9 cellular contexts compared by ENCODE assay signal in genomic region chr5:54013556-54014157, GRCh38.
A peak's percentile ranks its signal among the peaks of the same experiment; 100 is the strongest.
DNase-seq lines count a peak whose midpoint lies in the region; ATAC-seq and TF ChIP-seq lines count a peak whose summit lies in the region.
"Had no signal": no experiment of that assay in that cellular context is flagged by ENCODE, and none has a peak within 500 bp of the region (broad histone marks: within the 10 kb centered on the region; RNA-seq: fewer than 3 reads in every experiment).

No MANE protein-coding gene starts in this region.

- H3K23ac ChIP-seq in trophoblast cell (ENCODE audit: low read length), result no peak overlapping the region

- H3K4ac ChIP-seq in trophoblast cell (ENCODE audit: low read depth, low read length), result no peak overlapping the region

- no peaks in the 10 kb centered on the region for H3K4me1 Mint-ChIP-seq in CD8-positive, alpha-beta T cell (ENCODE audit: low read depth)

- H2AK5ac ChIP-seq in trophoblast cell (ENCODE audit: low read length), result no peak overlapping the region

- H3K4me3 Mint-ChIP-seq in CD8-positive, alpha-beta T cell, result no peak overlapping the region

- H4K8ac ChIP-seq in trophoblast cell (ENCODE audit: low read depth, low read length), result no peak overlapping the region

- no peaks in the 10 kb centered on the region for H3K79me1 ChIP-seq in trophoblast cell (ENCODE audit: low read length)

- intact Hi-C loops in posterior cingulate gyrus (cut with DNase I), result no loop called here
- intact Hi-C loops in CD8-positive, alpha-beta T cell (cut with DNase I, micrococcal nuclease), result no loop called here

- TF ChIP-seq POLR2A in NB4 (IDR thresholded peaks at IDR 0.05; ENCODE audit: extremely low read depth, insufficient read length), result no peak

- H3K27me3 ChIP-seq in trophoblast cell (ENCODE audit: insufficient read depth, low read length), result no peaks in the 10 kb centered on the region
- H3K27me3 ChIP-seq in CD8-positive, alpha-beta T cell (ENCODE audit: insufficient read depth, low read length), result no peaks in the 10 kb centered on the region

- H3K4me2 ChIP-seq in trophoblast cell (ENCODE audit: low read length), result no peak overlapping the region

- H3K9me3 Mint-ChIP-seq in CD8-positive, alpha-beta T cell, result peaks cover 14% of the 10 kb centered on the region

- H3K9me3 ChIP-seq in trophoblast cell (ENCODE audit: insufficient read depth, low read depth, low read length), result no peaks in the 10 kb centered on the region
- H3K9me3 ChIP-seq in CD8-positive, alpha-beta T cell (ENCODE audit: low read length), result no peaks in the 10 kb centered on the region

- DNase-seq in COLO829 (ENCODE audit: low spot score), result peak; percentile 2
- DNase-seq in NB4 (ENCODE audit: low read depth), result peak; percentile 73
- peak; percentile 71 for DNase-seq in astrocyte of the hippocampus (ENCODE audit: low read depth, low spot score)
- peak; percentile 6 to 17 for DNase-seq in trophoblast cell
- no peak for DNase-seq in NCI-H748 treated with DMSO at 0.1 percent for 48 hours (lab: John Stamatoyannopoulos, UW)
- no peak for DNase-seq in posterior cingulate gyrus
- DNase-seq in CD8-positive, alpha-beta T cell, result no peak

- H3K18ac ChIP-seq in trophoblast cell (ENCODE audit: low read length), result no peak overlapping the region

- no peak overlapping the region for H2BK120ac ChIP-seq in trophoblast cell (ENCODE audit: insufficient read depth, low read length, poor library complexity)

- no peak overlapping the region for H3K9ac ChIP-seq in trophoblast cell (ENCODE audit: low read length)

- H3K27ac ChIP-seq in trophoblast cell (ENCODE audit: low read depth, low read length), result no peak overlapping the region
- no peak overlapping the region for H3K27ac ChIP-seq in CD8-positive, alpha-beta T cell (ENCODE audit: low read depth, low read length)
- H3K27ac ChIP-seq: coronary artery had no signal

- no peaks in the 10 kb centered on the region for H3K79me2 ChIP-seq in trophoblast cell (ENCODE audit: control insufficient read depth, insufficient read depth, low read length, poor library complexity)

- H4K12ac ChIP-seq in trophoblast cell (ENCODE audit: low read depth, low read length), result no peak overlapping the region

- no peak overlapping the region for H3K14ac ChIP-seq in trophoblast cell (ENCODE audit: low read length)

- H3K4me3 ChIP-seq in NB4 (ENCODE audit: low read depth, low read length) (no peak overlapping the region), trophoblast cell (ENCODE audit: low read depth, low read length) (no peak overlapping the region)
- no peak overlapping the region for H3K4me3 ChIP-seq in CD8-positive, alpha-beta T cell (ENCODE audit: low read depth, low read length)
- H3K4me3 ChIP-seq: coronary artery had no signal

- no peak overlapping the region for H3K27ac Mint-ChIP-seq in CD8-positive, alpha-beta T cell

- ATAC-seq in CD8-positive, alpha-beta T cell, result no peak
- no peak for ATAC-seq in GM21360 (IDR thresholded peaks at IDR 0.05; ENCODE audit: unreplicated experiment)

- no peak overlapping the region for H2BK5ac ChIP-seq in trophoblast cell (ENCODE audit: low read depth, low read length, poor library complexity)

- no peak overlapping the region for H2AFZ ChIP-seq in trophoblast cell (ENCODE audit: insufficient read depth, low read length, poor library complexity)

- H2BK12ac ChIP-seq in trophoblast cell (ENCODE audit: low read length), result no peak overlapping the region

- no peak for TF ChIP-seq CTCF in NB4 (IDR thresholded peaks at IDR 0.05; ENCODE audit: low read depth, low read length)
- no peak for TF ChIP-seq CTCF in CD8-positive, alpha-beta T cell (IDR thresholded peaks at IDR 0.05)

- H3K36me3 ChIP-seq in trophoblast cell (ENCODE audit: control insufficient read depth in 1 of 2, insufficient read depth in 2 of 2, low read length in 2 of 2), result no peaks in the 10 kb centered on the region
- no peaks in the 10 kb centered on the region for H3K36me3 ChIP-seq in CD8-positive, alpha-beta T cell (ENCODE audit: insufficient read depth, low read length)

- CTCF ChIA-PET in CD8-positive, alpha-beta T cell (lab: Charles Lee), result no interaction called here

- no peaks in the 10 kb centered on the region for H3K27me3 Mint-ChIP-seq in CD8-positive, alpha-beta T cell (ENCODE audit: low read depth)

- POLR2A ChIA-PET in CD8-positive, alpha-beta T cell (lab: Charles Lee), result no interaction called here

- H4K91ac ChIP-seq in trophoblast cell (ENCODE audit: low read depth, low read length), result no peak overlapping the region

- peaks cover 32% of the 10 kb centered on the region for H3K36me3 Mint-ChIP-seq in CD8-positive, alpha-beta T cell

- no peaks in the 10 kb centered on the region for H3K4me1 ChIP-seq in trophoblast cell (ENCODE audit: control insufficient read depth in 1 of 2, insufficient read depth in 2 of 2, low read length in 2 of 2)
- H3K4me1 ChIP-seq in CD8-positive, alpha-beta T cell (ENCODE audit: insufficient read depth, low read length), result no peaks in the 10 kb centered on the region

Comparison
In these comparisons a context has a peak if more than half of its experiments do, and no peak if none do; other contexts are left out.
1. DNase-seq: peak in COLO829 (single experiment), NB4 (single experiment), astrocyte of the hippocampus (single experiment) and trophoblast cell (2 of 2); none in NCI-H748 treated with DMSO at 0.1 percent for 48 hours (single experiment), posterior cingulate gyrus (0 of 10) and CD8-positive, alpha-beta T cell (0 of 7).